1 cellular context compared by ENCODE assay signal in the genomic region with DNA sequence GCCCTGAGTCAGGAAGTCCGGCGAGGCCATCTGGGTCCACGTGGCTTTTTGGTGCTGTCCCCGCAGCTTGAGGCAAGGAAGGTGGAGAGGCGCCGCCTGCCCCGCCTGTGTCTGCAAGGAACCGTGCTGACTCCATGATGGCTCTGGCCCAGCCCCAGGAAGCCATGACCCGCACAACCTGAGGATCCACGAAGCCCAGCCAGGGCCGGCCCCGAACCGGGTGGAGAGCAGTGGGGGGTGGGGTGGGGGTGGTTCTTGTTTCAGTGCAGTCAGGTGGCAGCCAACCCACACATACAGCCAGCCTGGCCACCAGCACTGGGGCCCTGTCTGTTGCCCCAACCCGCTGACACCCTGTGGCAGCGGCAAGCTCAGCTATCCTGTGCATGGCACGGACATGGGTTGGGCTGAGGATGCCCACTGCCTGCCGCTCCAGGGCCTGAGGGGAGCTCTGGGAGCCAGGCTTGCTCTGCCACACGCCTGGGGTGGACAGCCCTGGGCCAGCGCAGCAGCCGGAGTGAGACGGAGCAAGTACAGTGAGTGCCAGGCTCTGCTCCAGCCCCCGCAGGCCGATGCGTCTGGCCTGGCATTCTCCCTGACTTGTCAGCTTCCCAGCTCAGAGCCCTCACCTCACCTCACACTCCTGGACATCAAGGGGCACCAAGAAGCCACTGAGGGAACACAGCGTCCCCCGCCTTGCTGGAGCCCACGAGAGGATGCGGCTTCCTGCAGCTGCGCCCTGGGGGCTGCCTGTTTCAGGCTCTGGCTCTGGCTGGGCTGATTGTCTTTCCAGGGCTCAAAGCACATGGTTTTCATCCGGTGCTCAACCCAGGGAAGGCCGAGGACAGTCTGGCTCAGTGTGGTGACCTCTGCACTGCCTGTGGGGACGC.
TF ChIP-seq lines count a peak whose summit lies in the region.

No MANE protein-coding gene starts in this region.

TF ChIP-seq in HepG2, 621 proteins besides CTCF, POLR2A, EP300 and RAD21 (continued from another document):
- TF ChIP-seq, protein P1, sequence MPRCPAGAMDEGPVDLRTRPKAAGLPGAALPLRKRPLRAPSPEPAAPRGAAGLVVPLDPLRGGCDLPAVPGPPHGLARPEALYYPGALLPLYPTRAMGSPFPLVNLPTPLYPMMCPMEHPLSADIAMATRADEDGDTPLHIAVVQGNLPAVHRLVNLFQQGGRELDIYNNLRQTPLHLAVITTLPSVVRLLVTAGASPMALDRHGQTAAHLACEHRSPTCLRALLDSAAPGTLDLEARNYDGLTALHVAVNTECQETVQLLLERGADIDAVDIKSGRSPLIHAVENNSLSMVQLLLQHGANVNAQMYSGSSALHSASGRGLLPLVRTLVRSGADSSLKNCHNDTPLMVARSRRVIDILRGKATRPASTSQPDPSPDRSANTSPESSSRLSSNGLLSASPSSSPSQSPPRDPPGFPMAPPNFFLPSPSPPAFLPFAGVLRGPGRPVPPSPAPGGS (CRISPR knock-in tag; IDR thresholded peaks at IDR 0.05), result no peak
- TF ChIP-seq, protein P2, sequence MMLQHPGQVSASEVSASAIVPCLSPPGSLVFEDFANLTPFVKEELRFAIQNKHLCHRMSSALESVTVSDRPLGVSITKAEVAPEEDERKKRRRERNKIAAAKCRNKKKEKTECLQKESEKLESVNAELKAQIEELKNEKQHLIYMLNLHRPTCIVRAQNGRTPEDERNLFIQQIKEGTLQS (CRISPR knock-in tag; IDR thresholded peaks at IDR 0.05), result no peak
- TF ChIP-seq MAFK (conservative IDR thresholded peaks at IDR 0.05 in 1 of 2, IDR thresholded peaks at IDR 0.05 in 1 of 2; ENCODE audit: low read length in 2 of 2) (no peak), SALL1 (CRISPR knock-in tag; IDR thresholded peaks at IDR 0.05) (peak; percentile 25; the same call in 1 of the 2 replicates), ZNF367 (CRISPR knock-in tag; IDR thresholded peaks at IDR 0.05; ENCODE audit: borderline replicate concordance) (no peak)
- TF ChIP-seq, protein P3, sequence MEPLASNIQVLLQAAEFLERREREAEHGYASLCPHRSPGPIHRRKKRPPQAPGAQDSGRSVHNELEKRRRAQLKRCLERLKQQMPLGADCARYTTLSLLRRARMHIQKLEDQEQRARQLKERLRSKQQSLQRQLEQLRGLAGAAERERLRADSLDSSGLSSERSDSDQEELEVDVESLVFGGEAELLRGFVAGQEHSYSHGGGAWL (CRISPR knock-in tag; IDR thresholded peaks at IDR 0.05), result no peak
- TF ChIP-seq, protein P4, sequence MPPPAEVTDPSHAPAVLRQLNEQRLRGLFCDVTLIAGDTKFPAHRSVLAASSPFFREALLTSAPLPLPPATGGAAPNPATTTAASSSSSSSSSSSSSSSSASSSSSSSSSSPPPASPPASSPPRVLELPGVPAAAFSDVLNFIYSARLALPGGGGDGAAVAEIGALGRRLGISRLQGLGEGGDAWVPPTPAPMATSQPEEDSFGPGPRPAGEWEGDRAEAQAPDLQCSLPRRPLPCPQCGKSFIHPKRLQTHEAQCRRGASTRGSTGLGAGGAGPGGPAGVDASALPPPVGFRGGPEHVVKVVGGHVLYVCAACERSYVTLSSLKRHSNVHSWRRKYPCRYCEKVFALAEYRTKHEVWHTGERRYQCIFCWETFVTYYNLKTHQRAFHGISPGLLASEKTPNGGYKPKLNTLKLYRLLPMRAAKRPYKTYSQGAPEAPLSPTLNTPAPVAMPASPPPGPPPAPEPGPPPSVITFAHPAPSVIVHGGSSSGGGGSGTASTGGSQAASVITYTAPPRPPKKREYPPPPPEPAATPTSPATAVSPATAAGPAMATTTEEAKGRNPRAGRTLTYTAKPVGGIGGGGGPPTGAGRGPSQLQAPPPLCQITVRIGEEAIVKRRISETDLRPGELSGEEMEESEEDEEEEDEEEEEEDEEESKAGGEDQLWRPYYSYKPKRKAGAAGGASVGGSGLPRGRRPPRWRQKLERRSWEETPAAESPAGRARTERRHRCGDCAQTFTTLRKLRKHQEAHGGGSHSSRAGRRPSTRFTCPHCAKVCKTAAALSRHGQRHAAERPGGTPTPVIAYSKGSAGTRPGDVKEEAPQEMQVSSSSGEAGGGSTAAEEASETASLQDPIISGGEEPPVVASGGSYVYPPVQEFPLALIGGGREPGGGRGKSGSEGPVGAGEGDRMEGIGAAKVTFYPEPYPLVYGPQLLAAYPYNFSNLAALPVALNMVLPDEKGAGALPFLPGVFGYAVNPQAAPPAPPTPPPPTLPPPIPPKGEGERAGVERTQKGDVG (CRISPR knock-in tag; IDR thresholded peaks at IDR 0.05; ENCODE audit: borderline replicate concordance), result no peak
- TF ChIP-seq, protein P5, sequence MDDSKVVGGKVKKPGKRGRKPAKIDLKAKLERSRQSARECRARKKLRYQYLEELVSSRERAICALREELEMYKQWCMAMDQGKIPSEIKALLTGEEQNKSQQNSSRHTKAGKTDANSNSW (CRISPR knock-in tag; IDR thresholded peaks at IDR 0.05; ENCODE audit: borderline replicate concordance), result no peak
